In the genomic region with DNA sequence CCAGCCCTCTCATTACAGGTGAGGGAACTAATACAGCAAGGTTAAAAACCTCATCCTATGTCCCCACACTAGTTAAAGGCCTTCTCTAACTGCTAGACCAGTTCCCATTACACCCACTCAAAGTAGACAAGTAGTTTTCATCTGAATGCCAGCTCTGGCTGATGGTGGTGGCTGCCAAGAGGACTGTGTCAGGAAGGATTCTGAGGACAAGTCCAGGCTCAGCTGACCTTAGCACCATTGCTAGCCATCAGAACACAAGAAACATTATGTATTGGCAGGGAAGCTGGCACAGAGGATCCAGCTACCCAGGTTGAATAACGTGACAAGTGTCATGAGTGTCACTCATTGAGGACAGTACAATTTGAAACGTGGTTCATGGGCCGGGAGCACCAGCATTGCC, we compare ENCODE assay signal across 23 cellular contexts.
DNase-seq lines count a peak whose midpoint lies in the region; ATAC-seq, FAIRE-seq and TF ChIP-seq lines count a peak whose summit lies in the region.
"Had no signal": no experiment of that assay in that cellular context is flagged by ENCODE, and none has a peak within 500 bp of the region (broad histone marks: within the 10 kb centered on the region; RNA-seq: fewer than 3 reads in every experiment).

No MANE protein-coding gene starts in this region.

- peaks cover 1% of the 10 kb centered on the region for H3K36me3 Mint-ChIP-seq in activated CD8-positive, alpha-beta memory T cell treated with anti-CD3 and anti-CD28 coated beads, Interleukin-2, amount 10 ng/mL, durations not matched to agents 7 days and 5 days
- H3K36me3 Mint-ChIP-seq: CD8-positive, alpha-beta T cell had no signal

- no peaks in the 10 kb centered on the region for H3K36me3 ChIP-seq in MM.1S (replicated peaks; ENCODE audit: insufficient read depth, low read length)
- no peaks in the 10 kb centered on the region for H3K36me3 ChIP-seq in mesenchymal stem cell (ENCODE audit: control insufficient read depth in 1 of 2, insufficient read depth in 2 of 2, low read depth in 1 of 2, low read length in 2 of 2)
- no peaks in the 10 kb centered on the region for H3K36me3 ChIP-seq in thyroid gland
- H3K36me3 ChIP-seq: ovary, right lobe of liver had no signal

- H3K4me3 ChIP-seq in MM.1S (ENCODE audit: low read length) (no peak overlapping the region), mesenchymal stem cell (ENCODE audit: insufficient read depth in 1 of 2, low read depth in 1 of 2, low read length in 2 of 2) (no peak overlapping the region), thyroid gland (replicated peaks in 1 of 3) (no peak overlapping the region)
- H3K4me3 ChIP-seq: ovary, right lobe of liver had no signal

- H2BK5ac ChIP-seq in mesenchymal stem cell (ENCODE audit: low read depth, low read length, poor library complexity, severe bottlenecking), result no peak overlapping the region

- no peak overlapping the region for H3K23ac ChIP-seq in mesenchymal stem cell (ENCODE audit: low read length in 2 of 2)

- DNase-seq in MM.1S (no peak), mesenchymal stem cell (no peak), thyroid gland (peak; percentile 16 to 34), urothelium cell line (ENCODE audit: low spot score) (no peak), anterior cingulate cortex (lab: John Stamatoyannopoulos, UW) (no peak)
- no peak for DNase-seq in activated CD8-positive, alpha-beta memory T cell treated with anti-CD3 and anti-CD28 coated beads, Interleukin-2, amount 10 ng/mL, durations not matched to agents 7 days and 5 days
- DNase-seq: activated CD4-positive, alpha-beta memory T cell treated with anti-CD3 and anti-CD28 coated beads, Interleukin-2, amount 10 ng/mL, durations not matched to agents 7 days and 5 days; amniotic stem cell; CD8-positive, alpha-beta T cell; central memory CD4-positive, alpha-beta T cell; DMS53; effector CD4-positive, alpha-beta T cell; GF-D8; KBM-7; kidney; naive thymus-derived CD8-positive, alpha-beta T cell; NCI-H146; NCI-H69; ovary; right lobe of liver had no signal

- peaks cover 21% of the 10 kb centered on the region for H3K4me1 Mint-ChIP-seq in activated CD8-positive, alpha-beta memory T cell treated with anti-CD3 and anti-CD28 coated beads, Interleukin-2, amount 10 ng/mL, durations not matched to agents 7 days and 5 days

- H3K27ac ChIP-seq in MM.1S (ENCODE audit: low read length), result no peak overlapping the region
- peak overlapping the region; percentile 94 for H3K27ac ChIP-seq in cingulate gyrus (ENCODE audit: low read depth, low read length)
- no peak overlapping the region for H3K27ac ChIP-seq in mesenchymal stem cell (ENCODE audit: low read length, poor library complexity, severe bottlenecking)
- no peak overlapping the region for H3K27ac ChIP-seq in thyroid gland
- H3K27ac ChIP-seq: right lobe of liver had no signal

- peak overlapping the region; percentile 24 to 93 for H2BK12ac ChIP-seq in mesenchymal stem cell (ENCODE audit: low read length in 2 of 2)

- ATAC-seq in activated CD8-positive, alpha-beta memory T cell treated with anti-CD3 and anti-CD28 coated beads, Interleukin-2, amount 10 ng/mL, durations not matched to agents 7 days and 5 days, result no peak
- ATAC-seq: activated CD4-positive, CD25-positive, alpha-beta regulatory T cell treated with anti-CD3 and anti-CD28 coated beads, Interleukin-2, amount 50 U/mL, for 24 hours; CD8-positive, alpha-beta T cell; naive thymus-derived CD8-positive, alpha-beta T cell had no signal

- 96% methylated on average over 3 of the region's 3 CpGs for WGBS in mesenchymal stem cell
- WGBS in thyroid gland, 2 donors, result 91 to 94% methylated on average over 3 of the region's 3 CpGs

- no peaks in the 10 kb centered on the region for H3K79me2 ChIP-seq in MM.1S (ENCODE audit: low read length)

- peak overlapping the region; percentile 60 for H2BK15ac ChIP-seq in mesenchymal stem cell (ENCODE audit: low read depth, poor library complexity, severe bottlenecking)

- intact Hi-C loops in thyroid gland (cut with DNase I), result no loop called here

- H3K9me3 ChIP-seq in MM.1S (replicated peaks; ENCODE audit: insufficient read depth, low read length) (no peaks in the 10 kb centered on the region), mesenchymal stem cell (ENCODE audit: control insufficient read depth, low read length) (no peaks in the 10 kb centered on the region), thyroid gland (no peaks in the 10 kb centered on the region)
- H3K9me3 ChIP-seq: ovary, right lobe of liver had no signal

- H3K27ac Mint-ChIP-seq in activated CD8-positive, alpha-beta memory T cell treated with anti-CD3 and anti-CD28 coated beads, Interleukin-2, amount 10 ng/mL, durations not matched to agents 7 days and 5 days, result no peak overlapping the region
- H3K27ac Mint-ChIP-seq: activated CD4-positive, alpha-beta memory T cell treated with anti-CD3 and anti-CD28 coated beads, Interleukin-2, amount 10 ng/mL, durations not matched to agents 7 days and 5 days; CD8-positive, alpha-beta T cell had no signal

- CTCF ChIA-PET in activated CD8-positive, alpha-beta memory T cell treated with anti-CD3 and anti-CD28 coated beads, Interleukin-2, amount 10 ng/mL, durations not matched to agents 7 days and 5 days (lab: Charles Lee), result interaction anchor here (0.7 kb wide), 2 partner anchors 262 to 329 kb away, joined by 3 to 4 read pairs; no protein-coding TSS in a partner anchor

- H3K9ac ChIP-seq in MM.1S (ENCODE audit: low read length), result no peak overlapping the region
- no peak overlapping the region for H3K9ac ChIP-seq in mesenchymal stem cell (ENCODE audit: low read length)

- H3K4me1 ChIP-seq in MM.1S (ENCODE audit: low read length) (peaks cover 41% of the 10 kb centered on the region), mesenchymal stem cell (ENCODE audit: control insufficient read depth, insufficient read depth, low read depth, low read length) (peaks cover 8% of the 10 kb centered on the region), thyroid gland (peaks cover 7 to 13% of the 10 kb centered on the region in 2 donors)
- H3K4me1 ChIP-seq: right lobe of liver had no signal

- H3K4ac ChIP-seq in mesenchymal stem cell (ENCODE audit: low read depth in 1 of 2, low read length in 2 of 2), result peak overlapping the region; percentile 88 to 96

- TF ChIP-seq CTCF in MM.1S (IDR thresholded peaks at IDR 0.05; ENCODE audit: low read length), result no peak
- TF ChIP-seq CTCF in thyroid gland (IDR thresholded peaks at IDR 0.05), result no peak

- no peak for TF ChIP-seq POLR2A in thyroid gland (IDR thresholded peaks at IDR 0.05)

- no peaks in the 10 kb centered on the region for H3K79me1 ChIP-seq in mesenchymal stem cell (replicated peaks; ENCODE audit: low read length, poor library complexity, severe bottlenecking)

- H2AK5ac ChIP-seq in mesenchymal stem cell (ENCODE audit: low read length, severe bottlenecking), result no peak overlapping the region

- no peaks in the 10 kb centered on the region for H3K27me3 Mint-ChIP-seq in activated CD8-positive, alpha-beta memory T cell treated with anti-CD3 and anti-CD28 coated beads, Interleukin-2, amount 10 ng/mL, durations not matched to agents 7 days and 5 days
- H3K27me3 Mint-ChIP-seq: activated CD4-positive, alpha-beta memory T cell treated with anti-CD3 and anti-CD28 coated beads, Interleukin-2, amount 10 ng/mL, durations not matched to agents 7 days and 5 days had no signal

- H3K27me3 ChIP-seq in MM.1S (replicated peaks; ENCODE audit: insufficient read depth, low read length) (no peaks in the 10 kb centered on the region), mesenchymal stem cell (ENCODE audit: control insufficient read depth in 1 of 2, insufficient read depth in 1 of 2, low read length in 2 of 2) (no peaks in the 10 kb centered on the region), thyroid gland (no peaks in the 10 kb centered on the region)
- H3K27me3 ChIP-seq: ovary, right lobe of liver had no signal

- peak overlapping the region; percentile 80 to 99 for H3K18ac ChIP-seq in mesenchymal stem cell (ENCODE audit: low read depth in 1 of 2, low read length in 2 of 2)

- no peaks in the 10 kb centered on the region for H4K20me1 ChIP-seq in MM.1S (ENCODE audit: insufficient read depth, low read length)

- no peaks in the 10 kb centered on the region for H3K9me3 Mint-ChIP-seq in activated CD8-positive, alpha-beta memory T cell treated with anti-CD3 and anti-CD28 coated beads, Interleukin-2, amount 10 ng/mL, durations not matched to agents 7 days and 5 days (ENCODE audit: low read depth)
- H3K9me3 Mint-ChIP-seq: activated CD4-positive, alpha-beta memory T cell treated with anti-CD3 and anti-CD28 coated beads, Interleukin-2, amount 10 ng/mL, durations not matched to agents 7 days and 5 days had no signal

- FAIRE-seq in urothelium cell line (lab: Jason Lieb, UNC), result no peak
- FAIRE-seq: frontal cortex, kidney had no signal

- H2BK120ac ChIP-seq in mesenchymal stem cell (ENCODE audit: low read depth, low read length), result peak overlapping the region; percentile 84

- H3K4me2 ChIP-seq in MM.1S (ENCODE audit: low read depth, low read length) (no peak overlapping the region), mesenchymal stem cell (ENCODE audit: low read length, poor library complexity, severe bottlenecking) (no peak overlapping the region)

- peaks cover 23% of the 10 kb centered on the region for H3F3A ChIP-seq in MM.1S (ENCODE audit: insufficient read depth, low read length)

- peak overlapping the region in 1 of 2 experiments; percentile 0 for H3K14ac ChIP-seq in mesenchymal stem cell (ENCODE audit: low read length in 2 of 2)

- peak overlapping the region; percentile 35 for H4K8ac ChIP-seq in mesenchymal stem cell (ENCODE audit: low read length)

- H4K91ac ChIP-seq in mesenchymal stem cell (ENCODE audit: low read length), result peak overlapping the region; percentile 80

- no peak overlapping the region for H3K4me3 Mint-ChIP-seq in activated CD8-positive, alpha-beta memory T cell treated with anti-CD3 and anti-CD28 coated beads, Interleukin-2, amount 10 ng/mL, durations not matched to agents 7 days and 5 days
- H3K4me3 Mint-ChIP-seq: activated CD4-positive, alpha-beta memory T cell treated with anti-CD3 and anti-CD28 coated beads, Interleukin-2, amount 10 ng/mL, durations not matched to agents 7 days and 5 days; CD8-positive, alpha-beta T cell; naive thymus-derived CD8-positive, alpha-beta T cell had no signal

- H3K9me2 ChIP-seq in MM.1S (replicated peaks; ENCODE audit: insufficient read depth, low read length), result no peaks in the 10 kb centered on the region

- peak overlapping the region; percentile 99; the same call in 1 of the 2 replicates for H2AFZ ChIP-seq in MM.1S (ENCODE audit: low read length)
- no peak overlapping the region for H2AFZ ChIP-seq in mesenchymal stem cell (ENCODE audit: low read depth, low read length)

Comparison
In these comparisons a context has a peak if more than half of its experiments do, and no peak if none do; other contexts are left out.
1. DNase-seq: peak in thyroid gland (2 of 2); none in MM.1S (single experiment), mesenchymal stem cell (single experiment), urothelium cell line (single experiment), activated CD8-positive, alpha-beta memory T cell treated with anti-CD3 and anti-CD28 coated beads, Interleukin-2, amount 10 ng/mL, durations not matched to agents 7 days and 5 days (single experiment) and anterior cingulate cortex (0 of 58).